Comparison of ENCODE assay signal across 8 cellular contexts in the genomic region with DNA sequence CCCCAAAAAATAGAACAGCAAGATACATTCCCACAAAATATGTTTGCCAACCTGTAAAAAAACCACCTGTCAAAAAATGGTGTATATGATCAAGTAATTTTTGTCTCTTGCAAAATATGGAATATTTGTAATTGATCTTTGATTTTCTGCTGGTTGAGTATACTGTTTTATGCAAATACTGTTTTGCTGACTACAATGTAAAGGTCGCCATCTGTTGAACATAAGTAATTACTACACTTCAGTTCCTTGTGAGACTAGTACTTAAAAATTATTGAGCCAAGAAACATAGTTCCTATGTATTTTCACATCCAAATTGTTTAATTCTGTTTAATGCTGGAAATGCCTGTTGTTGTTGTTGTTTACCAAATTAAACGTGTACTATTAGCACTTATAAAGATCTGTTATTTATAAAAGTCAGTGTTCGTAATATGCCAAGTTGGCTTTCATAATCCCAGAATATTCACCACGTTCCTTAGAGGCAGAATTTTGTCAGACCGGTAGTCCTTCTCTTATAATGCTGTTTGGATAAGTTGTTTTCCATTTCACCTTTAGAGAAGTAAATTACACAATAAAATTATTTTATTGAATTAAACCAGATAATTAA.
A peak's percentile ranks its signal among the peaks of the same experiment; 100 is the strongest.
DNase-seq lines count a peak whose midpoint lies in the region; ATAC-seq and TF ChIP-seq lines count a peak whose summit lies in the region.

No MANE protein-coding gene starts in this region.

- CTCF ChIA-PET in RWPE1 (lab: Yijun Ruan, JAX): interaction anchor here (0.6 to 0.7 kb wide), 2 partner anchors 17 to 77 kb away, joined by 3 to 5 read pairs; no protein-coding TSS in a partner anchor

- H3K27me3 ChIP-seq in psoas muscle (ENCODE audit: insufficient read depth in 3 of 3, low read length in 2 of 3): no peaks in the 10 kb centered on the region

- WGBS in psoas muscle, 3 donors: 29 to 35% (median 33%) methylated on average over 5 of the region's 5 CpGs

- intact Hi-C loops in psoas muscle (cut with DNase I): loop anchor here (10.0 kb wide), 1 partner anchor 291 kb away; no protein-coding TSS in a partner anchor
- intact Hi-C loops in head of caudate nucleus (cut with DNase I): loop anchor here (2.0 kb wide), 1 partner anchor 193 kb away; no protein-coding TSS in a partner anchor

- H3K36me3 ChIP-seq in psoas muscle (ENCODE audit: insufficient read depth in 1 of 2, low read depth in 1 of 2): peaks cover 0 to 21% of the 10 kb centered on the region in 2 donors

- ATAC-seq in GM21360 (IDR thresholded peaks at IDR 0.05; ENCODE audit: unreplicated experiment) (peak; percentile 83), psoas muscle (peak in 3 of 4 donors; percentile 29 to 63 (median 47))

- H3K27ac ChIP-seq in RWPE1: no peak overlapping the region
- H3K27ac ChIP-seq in psoas muscle: no peak overlapping the region

- peak; percentile 68 for DNase-seq in ELR (ENCODE audit: low read depth)
- peak; percentile 19 for DNase-seq in HS-5 (ENCODE audit: low read depth)
- peak; percentile 27 for DNase-seq in RWPE1 (ENCODE audit: low spot score)
- peak; percentile 54 for DNase-seq in fibroblast of gingiva (ENCODE audit: low read depth)
- no peak for DNase-seq in psoas muscle
- no peak for DNase-seq in cortex of kidney (lab: John Stamatoyannopoulos, UW)
- DNase-seq in head of caudate nucleus: no peak

- H3K9me3 ChIP-seq in psoas muscle: no peaks in the 10 kb centered on the region

- TF ChIP-seq CTCF in RWPE1 (conservative IDR thresholded peaks at IDR 0.05; ENCODE audit: low read depth) (peak; percentile 73), psoas muscle (IDR thresholded peaks at IDR 0.05) (peak; percentile 64)

- H3K4me1 ChIP-seq in psoas muscle: peaks cover 16% of the 10 kb centered on the region

- POLR2A ChIA-PET in RWPE1 (lab: Yijun Ruan, JAX; ENCODE audit: low non-redundant PET): no interaction called here

- no peak overlapping the region for H3K4me3 ChIP-seq in psoas muscle

Comparison
In these comparisons a context has a peak if more than half of its experiments do, and no peak if none do; other contexts are left out.
1. DNase-seq: peak in ELR (single experiment), HS-5 (single experiment), RWPE1 (single experiment) and fibroblast of gingiva (single experiment); none in psoas muscle (0 of 2), cortex of kidney (single experiment) and head of caudate nucleus (0 of 42).